ENCODE assay signal across 8 cellular contexts in the genomic region with DNA sequence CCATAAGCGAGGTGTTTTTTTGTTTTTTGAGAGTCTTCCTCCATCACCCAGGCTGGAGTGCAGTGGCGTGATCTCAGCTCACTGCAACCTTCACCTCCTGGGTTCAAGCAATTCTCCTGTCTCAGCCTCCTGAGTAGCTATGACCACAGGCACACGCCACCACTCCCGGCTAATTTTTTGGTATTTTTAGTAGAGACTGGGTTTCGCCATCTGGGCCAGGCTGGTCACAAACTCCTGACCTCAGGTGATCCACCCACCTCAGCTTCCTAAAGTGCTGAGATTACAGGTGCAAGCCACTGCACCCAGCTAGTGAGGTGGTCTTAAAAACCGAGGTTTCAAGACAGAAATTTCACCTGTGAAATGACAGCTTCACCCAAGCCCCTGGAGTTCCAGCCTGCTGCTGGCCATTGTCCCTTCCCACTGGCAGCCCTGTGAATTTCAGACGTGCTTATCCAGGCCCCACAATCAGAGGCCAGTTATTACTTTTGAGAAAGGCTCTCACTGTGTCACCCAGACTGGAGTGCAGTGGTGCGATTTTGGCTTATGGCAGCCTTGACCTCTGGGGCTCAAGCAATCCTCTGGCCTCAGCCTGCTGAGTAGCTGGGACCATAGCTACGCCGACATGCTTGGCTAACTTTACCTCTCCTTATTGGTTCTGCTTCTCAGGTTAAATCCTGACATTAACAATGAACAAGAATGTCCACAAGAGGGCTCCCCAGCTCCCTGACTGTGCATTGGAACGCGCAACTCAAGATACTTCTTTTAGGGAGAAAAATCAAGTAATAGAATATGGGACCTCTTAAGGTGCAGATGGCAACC. TPM values are rescaled to one million over a fixed set of nuclear protein-coding genes. Genes with fewer than 3 reads are reported as not detected.
DNase-seq lines count a peak whose midpoint lies in the region; ATAC-seq and TF ChIP-seq lines count a peak whose summit lies in the region.

No MANE protein-coding gene starts in this region.

- intact Hi-C loops in ascending aorta (cut with DNase I) = loop anchor here (1.0 to 5.0 kb wide), 3 partner anchors 30 to 148 kb away; no protein-coding TSS in a partner anchor

- peak overlapping the region; percentile 56 to 64 for H3K27ac ChIP-seq in ascending aorta

- no peak overlapping the region for H3K4me3 ChIP-seq in ascending aorta

- H3K36me3 ChIP-seq in ascending aorta = peaks cover 54 to 70% of the 10 kb centered on the region in 2 donors

- H3K9me3 ChIP-seq in ascending aorta = no peaks in the 10 kb centered on the region

- ATAC-seq in GM18517 (IDR thresholded peaks at IDR 0.05; ENCODE audit: unreplicated experiment) = no peak
- no peak for ATAC-seq in GM21529 (IDR thresholded peaks at IDR 0.05; ENCODE audit: unreplicated experiment)

- H3K27me3 ChIP-seq in ascending aorta = no peaks in the 10 kb centered on the region

- peaks cover 6 to 25% of the 10 kb centered on the region in 2 donors for H3K4me1 ChIP-seq in ascending aorta

- TF ChIP-seq CTCF in ascending aorta (IDR thresholded peaks at IDR 0.05) = peak; percentile 67 to 69 (median 68)

- DNase-seq in D341Med (ENCODE audit: low spot score) (peak; percentile 53), HK-2 (ENCODE audit: unreplicated experiment) (peak; percentile 73), SHP77 treated with DMSO at 0.1 percent for 48 hours (lab: John Stamatoyannopoulos, UW) (peak; percentile 12), ascending aorta (ENCODE audit: low spot score in 2 of 2) (no peak), iPS-NIHi11 (ENCODE audit: low spot score) (peak; percentile 55)
- peak; percentile 23 for DNase-seq in stimulated activated naive CD4-positive, alpha-beta T cell treated with Interleukin-2 at 50 U/mL for 16 hours (lab: John Stamatoyannopoulos, UW)

RNA-seq across cellular contexts. Expression of a gene that starts 19.4 kb away (rescaled TPM):
- 637 TPM for total RNA-seq in ascending aorta

RNA-seq across cellular contexts. Expression of a gene that starts 41.7 kb away (rescaled TPM):
- total RNA-seq in ascending aorta = 64.6 TPM

Comparison
In these comparisons a context has a peak if more than half of its experiments do, and no peak if none do; other contexts are left out.
1. DNase-seq: peak in D341Med (single experiment), HK-2 (single experiment), SHP77 treated with DMSO at 0.1 percent for 48 hours (single experiment), iPS-NIHi11 (single experiment) and stimulated activated naive CD4-positive, alpha-beta T cell treated with Interleukin-2 at 50 U/mL for 16 hours (single experiment); none in ascending aorta (0 of 2).